ENCODE assay signal across 17 cellular contexts in the genomic region with DNA sequence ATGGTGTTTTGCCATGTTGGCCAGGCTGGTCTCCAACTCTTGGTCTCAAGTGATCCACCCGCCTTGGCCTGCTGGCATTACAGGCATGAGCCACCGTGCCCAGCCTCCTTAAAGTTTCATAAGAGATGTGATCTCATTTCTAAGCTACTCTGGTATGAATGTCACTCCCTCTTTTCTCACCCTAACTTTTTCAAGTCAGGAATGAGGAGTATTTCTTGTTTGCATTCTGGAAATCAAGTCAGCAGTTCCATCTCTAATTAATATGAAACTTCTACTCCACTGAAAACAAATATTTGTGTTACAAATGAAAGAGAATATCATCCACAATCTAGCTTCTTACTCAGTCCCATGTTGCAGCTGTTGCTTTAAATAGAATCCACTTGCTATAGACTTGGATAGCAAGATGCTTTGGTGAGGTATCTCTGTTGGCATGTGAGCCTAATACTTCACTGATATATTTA.
DNase-seq lines count a peak whose midpoint lies in the region; ATAC-seq and TF ChIP-seq lines count a peak whose summit lies in the region.
"Had no signal": no experiment of that assay in that cellular context is flagged by ENCODE, and none has a peak within 500 bp of the region (broad histone marks: within the 10 kb centered on the region; RNA-seq: fewer than 3 reads in every experiment).

No MANE protein-coding gene starts in this region.

- no peak for TF ChIP-seq CTCF in smooth muscle cell (IDR thresholded peaks at IDR 0.05; ENCODE audit: borderline replicate concordance, insufficient read depth, poor library complexity, severe bottlenecking)

- H3K79me2 ChIP-seq in GM23248 (ENCODE audit: insufficient read depth): no peaks in the 10 kb centered on the region
- H3K79me2 ChIP-seq in smooth muscle cell (ENCODE audit: low read depth): no peaks in the 10 kb centered on the region

- no peaks in the 10 kb centered on the region for H3K36me3 ChIP-seq in GM23248 (ENCODE audit: low read depth)
- no peaks in the 10 kb centered on the region for H3K36me3 ChIP-seq in adipocyte (ENCODE audit: control insufficient read depth, insufficient read depth, low read length, severe bottlenecking)
- no peaks in the 10 kb centered on the region for H3K36me3 ChIP-seq in smooth muscle cell (ENCODE audit: low read depth)
- H3K36me3 ChIP-seq: brain microvascular endothelial cell, pancreas had no signal

- DNase-seq in GM23248 (peak; percentile 83), adipocyte (ENCODE audit: low read depth) (peak; percentile 75), fibroblast of peridontal ligament (ENCODE audit: extremely low read depth) (peak; percentile 71), smooth muscle cell (lab: John Stamatoyannopoulos, UW; ENCODE audit: unreplicated experiment) (no peak), SKM-1 (lab: John Stamatoyannopoulos, UW; ENCODE audit: unreplicated experiment) (no peak), NCI-H446 treated with DMSO at 0.1 percent for 48 hours (lab: John Stamatoyannopoulos, UW) (no peak)
- DNase-seq: activated CD8-positive, alpha-beta memory T cell treated with anti-CD3 and anti-CD28 coated beads, Interleukin-2, amount 10 ng/mL, durations not matched to agents 7 days and 5 days; brain microvascular endothelial cell; CD4-positive, alpha-beta memory T cell; effector CD8-positive, alpha-beta T cell; islet precursor cell; NCI-H510A; OCI-M1; pancreas; SW 1271 had no signal

- H4K20me1 ChIP-seq in GM23248 (ENCODE audit: insufficient read depth) (no peaks in the 10 kb centered on the region), smooth muscle cell (ENCODE audit: low read depth) (no peaks in the 10 kb centered on the region)

- H3F3A ChIP-seq in GM23248 (ENCODE audit: insufficient read depth): peaks cover 15% of the 10 kb centered on the region
- H3F3A ChIP-seq in smooth muscle cell (ENCODE audit: low read depth): no peaks in the 10 kb centered on the region

- H3K9ac ChIP-seq in GM23248: no peak overlapping the region
- H3K9ac ChIP-seq in adipocyte (ENCODE audit: low read length): no peak overlapping the region
- no peak overlapping the region for H3K9ac ChIP-seq in smooth muscle cell (ENCODE audit: low read depth)

- H3K9me2 ChIP-seq in GM23248 (ENCODE audit: insufficient read depth): no peaks in the 10 kb centered on the region

- H3K4me1 ChIP-seq in GM23248 (ENCODE audit: insufficient read depth): peaks cover 23% of the 10 kb centered on the region
- peaks cover 23% of the 10 kb centered on the region for H3K4me1 ChIP-seq in adipocyte (ENCODE audit: control insufficient read depth, insufficient read depth, low read length)
- no peaks in the 10 kb centered on the region for H3K4me1 ChIP-seq in smooth muscle cell (ENCODE audit: low read depth)

- H3K27me3 ChIP-seq in GM23248 (replicated peaks; ENCODE audit: insufficient read depth): no peaks in the 10 kb centered on the region
- no peaks in the 10 kb centered on the region for H3K27me3 ChIP-seq in adipocyte (replicated peaks; ENCODE audit: control insufficient read depth, insufficient read depth, low read length)
- no peaks in the 10 kb centered on the region for H3K27me3 ChIP-seq in smooth muscle cell (ENCODE audit: low read depth)
- H3K27me3 ChIP-seq: brain microvascular endothelial cell, pancreas had no signal

- peak overlapping the region; percentile 52 for H3K4me2 ChIP-seq in GM23248 (ENCODE audit: unreplicated experiment)
- H3K4me2 ChIP-seq in smooth muscle cell: peak overlapping the region; percentile 0

- H3K4me3 ChIP-seq in GM23248: no peak overlapping the region
- no peak overlapping the region for H3K4me3 ChIP-seq in adipocyte (ENCODE audit: low read length)
- H3K4me3 ChIP-seq in smooth muscle cell: no peak overlapping the region
- H3K4me3 ChIP-seq: pancreas had no signal

- H2AFZ ChIP-seq in GM23248: 0 out of 2 replicates have a peak overlapping the region, but pooled peaks have one; percentile 0
- no peak overlapping the region for H2AFZ ChIP-seq in smooth muscle cell (ENCODE audit: low read depth)

- ATAC-seq in HG03460 (IDR thresholded peaks at IDR 0.05; ENCODE audit: unreplicated experiment): no peak
- ATAC-seq: activated CD8-positive, alpha-beta memory T cell treated with anti-CD3 and anti-CD28 coated beads, Interleukin-2, amount 10 ng/mL, durations not matched to agents 7 days and 5 days; pancreas; WTC11 had no signal

- no peaks in the 10 kb centered on the region for H3K9me3 ChIP-seq in GM23248 (ENCODE audit: low read depth)
- no peaks in the 10 kb centered on the region for H3K9me3 ChIP-seq in adipocyte (ENCODE audit: control insufficient read depth, low read length)
- no peaks in the 10 kb centered on the region for H3K9me3 ChIP-seq in smooth muscle cell (replicated peaks; ENCODE audit: low read depth)
- H3K9me3 ChIP-seq: pancreas had no signal

- 0% methylated on average over 2 of the region's 2 CpGs for whole genome bisulfite sequencing in GM23248 (ENCODE audit: low coverage in 1 of 2, low lambda C conversion rate in 2 of 2, missing lambda C conversion rate in 2 of 2), 2 experiments
- 69% methylated on average over 2 of the region's 2 CpGs for WGBS in smooth muscle cell (ENCODE audit: low lambda C conversion rate)

- in situ Hi-C loops in GM23248 (cut with MboI): no loop called here

- H3K27ac ChIP-seq in GM23248 (peak overlapping the region; percentile 49), smooth muscle cell (ENCODE audit: low read depth) (peak overlapping the region; percentile 23)
- H3K27ac ChIP-seq: brain microvascular endothelial cell, pancreas had no signal

Comparison
In these comparisons a context has a peak if more than half of its experiments do, and no peak if none do; other contexts are left out.
1. DNase-seq: peak in GM23248 (single experiment), adipocyte (single experiment) and fibroblast of peridontal ligament (single experiment); none in smooth muscle cell (single experiment), SKM-1 (single experiment) and NCI-H446 treated with DMSO at 0.1 percent for 48 hours (single experiment).